Comparison of ENCODE assay signal across 23 cellular contexts in genomic region chr15:29429584-29429983, GRCh38.
DNase-seq lines count a peak whose midpoint lies in the region; TF ChIP-seq lines count a peak whose summit lies in the region.
"Had no signal": no experiment of that assay in that cellular context is flagged by ENCODE, and none has a peak within 500 bp of the region (broad histone marks: within the 10 kb centered on the region; RNA-seq: fewer than 3 reads in every experiment).

No MANE protein-coding gene starts in this region.

- H3K27me3 Mint-ChIP-seq in chondrocyte (ENCODE audit: low read depth), result peaks cover 4% of the 10 kb centered on the region

- POLR2A ChIA-PET in PC-9 (lab: Charles Lee; ENCODE audit: unreplicated experiment), result no interaction called here

- no peaks in the 10 kb centered on the region for H3K36me3 ChIP-seq in esophagus muscularis mucosa
- no peaks in the 10 kb centered on the region for H3K36me3 ChIP-seq in vagina
- no peaks in the 10 kb centered on the region for H3K36me3 ChIP-seq in PC-9 (ENCODE audit: low read depth)

- peak; percentile 18 for DNase-seq in activated CD8-positive, alpha-beta memory T cell treated with anti-CD3 and anti-CD28 coated beads, Interleukin-2, amount 50 U/mL, for 48 hours
- DNase-seq in activated CD8-positive, alpha-beta memory T cell treated with anti-CD3 and anti-CD28 coated beads, Interleukin-2, amount 50 U/mL, for 4 hours, result no peak
- DNase-seq in esophagus muscularis mucosa (ENCODE audit: extremely low spot score) (peak; percentile 64), vagina (ENCODE audit: extremely low spot score in 2 of 2) (peak; percentile 32 to 46), chondrocyte (ENCODE audit: low spot score) (no peak), PC-9 (no peak)
- DNase-seq: AML-193; C1 segment of cervical spinal cord; CD4-positive, alpha-beta memory T cell; CD4-positive, CD25-positive, alpha-beta regulatory T cell; CD8-positive, alpha-beta memory T cell; COR-L47; DMS 273 treated with DMSO at 0.1 percent for 48 hours; DMS153; DMS53; DMS79; DND-41; EL; GDM1 had no signal

- H3K4me1 ChIP-seq in esophagus muscularis mucosa (no peaks in the 10 kb centered on the region), vagina (no peaks in the 10 kb centered on the region), PC-9 (replicated peaks; ENCODE audit: insufficient read depth) (no peaks in the 10 kb centered on the region)
- H3K4me1 ChIP-seq: A549 had no signal

- CTCF ChIA-PET in PC-9 (lab: Charles Lee), result no interaction called here

- H3K9me2 ChIP-seq in PC-9 (ENCODE audit: insufficient read depth), result no peaks in the 10 kb centered on the region

- H2AFZ ChIP-seq in PC-9, result no peak overlapping the region

- H3K4me3 Mint-ChIP-seq in chondrocyte (ENCODE audit: unreplicated experiment), result no peak overlapping the region
- H3K4me3 Mint-ChIP-seq: B cell; CD14-positive monocyte; CD4-positive, alpha-beta memory T cell; CD4-positive, CD25-positive, alpha-beta regulatory T cell; CD8-positive, alpha-beta memory T cell had no signal

- H3K36me3 Mint-ChIP-seq in chondrocyte (ENCODE audit: low read depth), result no peaks in the 10 kb centered on the region
- H3K36me3 Mint-ChIP-seq: CD14-positive monocyte; CD4-positive, alpha-beta memory T cell; CD4-positive, CD25-positive, alpha-beta regulatory T cell; CD8-positive, alpha-beta memory T cell had no signal

- H3K27ac Mint-ChIP-seq in chondrocyte (ENCODE audit: unreplicated experiment), result no peak overlapping the region
- H3K27ac Mint-ChIP-seq: B cell; CD4-positive, CD25-positive, alpha-beta regulatory T cell; CD8-positive, alpha-beta memory T cell had no signal

- no peak overlapping the region for H3K4me3 ChIP-seq in esophagus muscularis mucosa
- no peak overlapping the region for H3K4me3 ChIP-seq in vagina
- no peak overlapping the region for H3K4me3 ChIP-seq in PC-9
- H3K4me3 ChIP-seq: A549 had no signal

- no peaks in the 10 kb centered on the region for H3K9me3 ChIP-seq in esophagus muscularis mucosa
- no peaks in the 10 kb centered on the region for H3K9me3 ChIP-seq in vagina
- H3K9me3 ChIP-seq in PC-9 (ENCODE audit: insufficient read depth, low read depth), result no peaks in the 10 kb centered on the region
- H3K9me3 ChIP-seq: A549 had no signal

- WGBS in esophagus muscularis mucosa, result 87% methylated on average over 13 of the region's 13 CpGs

- intact Hi-C loops in esophagus muscularis mucosa (cut with DNase I), result no loop called here
- intact Hi-C loops in vagina (cut with DNase I), result no loop called here
- intact Hi-C loops in PC-9 (cut with micrococcal nuclease; ENCODE audit: unreplicated experiment), result no loop called here

- H4K20me1 ChIP-seq in PC-9 (ENCODE audit: insufficient read depth), result no peaks in the 10 kb centered on the region

- H3K27ac ChIP-seq in esophagus muscularis mucosa (replicated peaks in 1 of 4) (no peak overlapping the region), vagina (no peak overlapping the region), PC-9 (no peak overlapping the region)
- H3K27ac ChIP-seq: 22Rv1, A549 had no signal

- no peaks in the 10 kb centered on the region for H3K79me2 ChIP-seq in PC-9 (ENCODE audit: low read depth)

- BruUV-seq in PC-9 (replicated peaks; lab: Mats Ljungman, UMichigan), result no TSS peak

- H3K27me3 ChIP-seq in esophagus muscularis mucosa, result peaks cover 0 to 14% (median 0%) of the 10 kb centered on the region in 4 donors
- no peaks in the 10 kb centered on the region for H3K27me3 ChIP-seq in vagina
- peaks cover 30% of the 10 kb centered on the region for H3K27me3 ChIP-seq in PC-9 (ENCODE audit: insufficient read depth, low read depth)

- H3K4me1 Mint-ChIP-seq in chondrocyte (ENCODE audit: low read depth), result no peaks in the 10 kb centered on the region
- H3K4me1 Mint-ChIP-seq: B cell; CD14-positive monocyte; CD4-positive, alpha-beta memory T cell; CD4-positive, CD25-positive, alpha-beta regulatory T cell; CD8-positive, alpha-beta memory T cell had no signal

- TF ChIP-seq POLR2A in esophagus muscularis mucosa (IDR thresholded peaks at IDR 0.05; ENCODE audit: low read depth) (no peak), vagina (IDR thresholded peaks at IDR 0.05) (no peak)

- H3K4me2 ChIP-seq in PC-9, result no peak overlapping the region
- H3K4me2 ChIP-seq: A549 had no signal

- TF ChIP-seq EP300 in esophagus muscularis mucosa (IDR thresholded peaks at IDR 0.05), result no peak

- H3F3A ChIP-seq in PC-9 (ENCODE audit: insufficient read depth, low read depth), result no peaks in the 10 kb centered on the region

- H3K9me3 Mint-ChIP-seq in chondrocyte (ENCODE audit: low read depth), result peaks cover 6% of the 10 kb centered on the region

- TF ChIP-seq CTCF in esophagus muscularis mucosa (IDR thresholded peaks at IDR 0.05) (no peak), vagina (IDR thresholded peaks at IDR 0.05) (no peak), chondrocyte (IDR thresholded peaks at IDR 0.05) (no peak), PC-9 (conservative IDR thresholded peaks at IDR 0.05) (no peak)

Comparison
In these comparisons a context has a peak if more than half of its experiments do, and no peak if none do; other contexts are left out.
1. DNase-seq: peak in activated CD8-positive, alpha-beta memory T cell treated with anti-CD3 and anti-CD28 coated beads, Interleukin-2, amount 50 U/mL, for 48 hours (single experiment), esophagus muscularis mucosa (single experiment) and vagina (2 of 2); none in activated CD8-positive, alpha-beta memory T cell treated with anti-CD3 and anti-CD28 coated beads, Interleukin-2, amount 50 U/mL, for 4 hours (single experiment), chondrocyte (single experiment) and PC-9 (0 of 2).